Comparison of ENCODE assay signal across 8 cellular contexts in the genomic region with DNA sequence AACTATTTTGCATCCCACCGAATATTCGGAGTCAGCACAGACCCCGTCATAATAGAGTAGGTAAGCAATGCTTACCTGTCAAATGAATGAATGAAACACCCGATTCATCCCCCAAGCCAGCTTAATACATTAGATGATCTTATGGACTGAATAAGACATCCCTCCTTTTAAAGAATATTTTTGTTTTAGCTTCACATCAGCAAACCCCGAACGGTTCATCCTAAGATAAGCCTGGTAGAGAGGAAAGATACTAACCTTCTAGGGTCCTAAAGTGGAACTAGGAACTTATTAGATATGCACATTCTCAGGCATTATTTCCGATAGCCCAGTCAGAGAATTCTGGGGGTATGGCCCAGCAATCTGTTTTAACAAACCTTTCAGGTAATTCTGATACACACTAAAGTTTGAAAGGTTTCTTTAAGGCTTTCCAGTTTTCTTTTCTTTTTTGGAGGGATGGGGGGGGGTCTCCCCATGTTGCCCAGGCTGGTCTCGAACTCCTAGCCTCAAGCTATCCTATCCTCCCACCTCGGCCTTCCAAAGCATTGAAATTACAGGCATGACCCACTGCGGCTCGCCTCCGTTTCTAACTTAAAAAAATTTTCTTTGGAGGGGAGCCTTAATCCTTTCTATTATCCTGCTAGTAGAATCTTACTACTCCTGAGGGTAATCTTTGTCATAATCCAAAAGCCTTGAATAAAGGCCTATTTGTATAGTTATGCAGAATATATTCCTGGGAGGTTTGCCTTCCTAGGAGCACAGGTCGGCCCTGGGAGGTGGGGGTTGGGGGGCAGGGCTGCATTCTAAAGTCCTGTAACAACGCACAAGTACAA. TPM values are rescaled to one million over a fixed set of nuclear protein-coding genes. Genes with fewer than 3 reads are reported as not detected.
DNase-seq lines count a peak whose midpoint lies in the region; ATAC-seq, FAIRE-seq and TF ChIP-seq lines count a peak whose summit lies in the region.

No MANE protein-coding gene starts in this region.

- peaks cover 11% of the 10 kb centered on the region for H3K79me1 ChIP-seq in mesenchymal stem cell (replicated peaks; ENCODE audit: low read length, poor library complexity, severe bottlenecking)

- no peak overlapping the region for H2BK15ac ChIP-seq in mesenchymal stem cell (ENCODE audit: low read depth, poor library complexity, severe bottlenecking)

- TF ChIP-seq CTCF in bronchial epithelial cell (IDR thresholded peaks at IDR 0.05; ENCODE audit: insufficient read depth, low read length, severe bottlenecking): no peak

- H2BK5ac ChIP-seq in mesenchymal stem cell (ENCODE audit: low read depth, low read length, poor library complexity, severe bottlenecking): peak overlapping the region; percentile 87

- peaks cover 8% of the 10 kb centered on the region for H3K4me1 ChIP-seq in mesenchymal stem cell (ENCODE audit: control insufficient read depth, insufficient read depth, low read depth, low read length)

- peak overlapping the region; percentile 85 for H2BK120ac ChIP-seq in mesenchymal stem cell (ENCODE audit: low read depth, low read length)

- peak overlapping the region in 1 of 2 experiments; percentile 14 for H3K23ac ChIP-seq in mesenchymal stem cell (ENCODE audit: low read length in 2 of 2)

- H3K9me3 ChIP-seq in mesenchymal stem cell (ENCODE audit: control insufficient read depth, low read length): no peaks in the 10 kb centered on the region

- H3K27me3 ChIP-seq in bronchial epithelial cell (ENCODE audit: control insufficient read depth, insufficient read depth, low read length) (no peaks in the 10 kb centered on the region), mesenchymal stem cell (ENCODE audit: control insufficient read depth in 1 of 2, insufficient read depth in 1 of 2, low read length in 2 of 2) (no peaks in the 10 kb centered on the region)

- 39% methylated on average over 12 of the region's 14 CpGs for WGBS in mesenchymal stem cell

- FAIRE-seq in bronchial epithelial cell (lab: Jason Lieb, UNC): no peak

- H3K36me3 Mint-ChIP-seq in activated naive CD4-positive, alpha-beta T cell treated with anti-CD3 and anti-CD28 coated beads, Interleukin-2, amount 10 ng/mL, durations not matched to agents 7 days and 5 days: peaks cover 56% of the 10 kb centered on the region

- H3K4ac ChIP-seq in mesenchymal stem cell (ENCODE audit: low read depth in 1 of 2, low read length in 2 of 2): peak overlapping the region; percentile 75

- H3K9ac ChIP-seq in mesenchymal stem cell (ENCODE audit: low read length): peak overlapping the region; percentile 96

- peak overlapping the region; percentile 65 to 74 for H3K18ac ChIP-seq in mesenchymal stem cell (ENCODE audit: low read depth in 1 of 2, low read length in 2 of 2)

- peak overlapping the region; percentile 94 for H3K4me3 Mint-ChIP-seq in activated naive CD4-positive, alpha-beta T cell treated with anti-CD3 and anti-CD28 coated beads, Interleukin-2, amount 10 ng/mL, durations not matched to agents 7 days and 5 days

- H3K36me3 ChIP-seq in bronchial epithelial cell (ENCODE audit: control insufficient read depth, insufficient read depth, low read length) (no peaks in the 10 kb centered on the region), mesenchymal stem cell (ENCODE audit: control insufficient read depth in 1 of 2, insufficient read depth in 2 of 2, low read depth in 1 of 2, low read length in 2 of 2) (peaks cover 0 to 4% of the 10 kb centered on the region in 2 experiments)

- H3K4me3 ChIP-seq in bronchial epithelial cell (ENCODE audit: low read depth, low read length): peak overlapping the region; percentile 96
- H3K4me3 ChIP-seq in mesenchymal stem cell (ENCODE audit: insufficient read depth in 1 of 2, low read depth in 1 of 2, low read length in 2 of 2): peak overlapping the region; percentile 47 to 87

- H3K27ac Mint-ChIP-seq in activated naive CD4-positive, alpha-beta T cell treated with anti-CD3 and anti-CD28 coated beads, Interleukin-2, amount 10 ng/mL, durations not matched to agents 7 days and 5 days: peak overlapping the region; percentile 98

- H4K8ac ChIP-seq in mesenchymal stem cell (ENCODE audit: low read length): no peak overlapping the region

- H2BK12ac ChIP-seq in mesenchymal stem cell (ENCODE audit: low read length in 2 of 2): peak overlapping the region in 1 of 2 experiments; percentile 15

- no peak for ATAC-seq in HG03521 (IDR thresholded peaks at IDR 0.05; ENCODE audit: unreplicated experiment)

- peaks cover 68% of the 10 kb centered on the region for H3K4me1 Mint-ChIP-seq in activated naive CD4-positive, alpha-beta T cell treated with anti-CD3 and anti-CD28 coated beads, Interleukin-2, amount 10 ng/mL, durations not matched to agents 7 days and 5 days

- no peak overlapping the region for H2AFZ ChIP-seq in mesenchymal stem cell (ENCODE audit: low read depth, low read length)

- no peaks in the 10 kb centered on the region for H3K9me3 Mint-ChIP-seq in activated naive CD4-positive, alpha-beta T cell treated with anti-CD3 and anti-CD28 coated beads, Interleukin-2, amount 10 ng/mL, durations not matched to agents 7 days and 5 days

- H3K27ac ChIP-seq in mesenchymal stem cell (ENCODE audit: low read length, poor library complexity, severe bottlenecking): peak overlapping the region; percentile 98

- CTCF ChIA-PET in activated naive CD4-positive, alpha-beta T cell treated with anti-CD3 and anti-CD28 coated beads, Interleukin-2, amount 10 ng/mL, durations not matched to agents 7 days and 5 days (lab: Charles Lee): interaction anchor here (3.1 kb wide), 1 partner anchor 11 kb away, joined by 21 read pairs; no protein-coding TSS in a partner anchor

- H2AK5ac ChIP-seq in mesenchymal stem cell (ENCODE audit: low read length, severe bottlenecking): peak overlapping the region; percentile 87

- H3K4me2 ChIP-seq in mesenchymal stem cell (ENCODE audit: low read length, poor library complexity, severe bottlenecking): peak overlapping the region; percentile 57

- H4K91ac ChIP-seq in mesenchymal stem cell (ENCODE audit: low read length): no peak overlapping the region

- no peak for DNase-seq in activated naive CD4-positive, alpha-beta T cell treated with anti-CD3 and anti-CD28 coated beads, Interleukin-2, amount 10 ng/mL, durations not matched to agents 7 days and 5 days
- no peak for DNase-seq in activated naive CD4-positive, alpha-beta T cell treated with anti-CD3 and anti-CD28 coated beads, Interleukin-2, amount 50 U/mL, for 16 hours
- DNase-seq in bronchial epithelial cell (ENCODE audit: low read depth) (no peak), mesenchymal stem cell (no peak), ureter (ENCODE audit: low spot score) (peak; percentile 57), anterior cingulate cortex (lab: John Stamatoyannopoulos, UW) (no peak)
- no peak for DNase-seq in stimulated activated CD4-positive, alpha-beta T cell treated with anti-CD3 and anti-CD28 coated beads, Interleukin-2, amount 100 ng/mL, for 24 hours

- H3K27me3 Mint-ChIP-seq in activated naive CD4-positive, alpha-beta T cell treated with anti-CD3 and anti-CD28 coated beads, Interleukin-2, amount 10 ng/mL, durations not matched to agents 7 days and 5 days: no peaks in the 10 kb centered on the region

- H3K14ac ChIP-seq in mesenchymal stem cell (ENCODE audit: low read length in 2 of 2): peak overlapping the region in 1 of 2 experiments; percentile 74

RNA-seq across cellular contexts. Expression of a gene that starts 1.0 kb away (rescaled TPM):
- total RNA-seq in bronchial epithelial cell (214 and 222 TPM in 2 replicates), ureter (221 TPM)
- 208 TPM for polyA plus RNA-seq in mesenchymal stem cell (2013, experiment 1 of 2)
- polyA plus RNA-seq in mesenchymal stem cell (2013, experiment 2 of 2): 206 TPM
